11 cellular contexts compared by ENCODE assay signal in genomic region chr16:1980026-1980769, GRCh38. TPM values are rescaled to one million over a fixed set of nuclear protein-coding genes. Genes with fewer than 3 reads are reported as not detected.
DNase-seq lines count a peak whose midpoint lies in the region; ATAC-seq, FAIRE-seq and TF ChIP-seq lines count a peak whose summit lies in the region.
"Had no signal": no experiment of that assay in that cellular context is flagged by ENCODE, and none has a peak within 500 bp of the region (broad histone marks: within the 10 kb centered on the region; RNA-seq: fewer than 3 reads in every experiment).

No MANE protein-coding gene starts in this region.

- H3K27me3 ChIP-seq in bronchial epithelial cell (ENCODE audit: control insufficient read depth, insufficient read depth, low read length) (peaks cover 5% of the 10 kb centered on the region), trophoblast cell (ENCODE audit: insufficient read depth, low read length) (peaks cover 37% of the 10 kb centered on the region)

- H3K9ac ChIP-seq in trophoblast cell (ENCODE audit: low read length), result no peak overlapping the region

- H3K79me1 ChIP-seq in trophoblast cell (ENCODE audit: low read length), result peaks cover 8% of the 10 kb centered on the region

- FAIRE-seq in bronchial epithelial cell (lab: Jason Lieb, UNC), result no peak

- no peak overlapping the region for H3K27ac ChIP-seq in trophoblast cell (ENCODE audit: low read depth, low read length)

- H3K9me3 ChIP-seq in trophoblast cell (ENCODE audit: insufficient read depth, low read depth, low read length), result peaks cover 8% of the 10 kb centered on the region

- H3K23ac ChIP-seq in trophoblast cell (ENCODE audit: low read length), result no peak overlapping the region

- TF ChIP-seq CTCF in bronchial epithelial cell (IDR thresholded peaks at IDR 0.05; ENCODE audit: insufficient read depth, low read length, severe bottlenecking), result no peak

- H3K4me2 ChIP-seq in trophoblast cell (ENCODE audit: low read length), result peak overlapping the region; percentile 66

- peak; percentile 47 for DNase-seq in NCI-H748 (lab: John Stamatoyannopoulos, UW; ENCODE audit: unreplicated experiment)
- no peak for DNase-seq in NCI-H748 treated with DMSO at 0.1 percent for 48 hours (lab: John Stamatoyannopoulos, UW)
- no peak for DNase-seq in bronchial epithelial cell (ENCODE audit: low read depth)
- peak in 1 of 2 donors; percentile 42 for DNase-seq in trophoblast cell
- no peak for DNase-seq in mucosa of gallbladder (ENCODE audit: low spot score)
- DNase-seq: activated CD4-positive, alpha-beta memory T cell treated with anti-CD3 and anti-CD28 coated beads, Interleukin-2, amount 10 ng/mL, durations not matched to agents 7 days and 5 days; kidney glomerular epithelial cell had no signal

- H4K12ac ChIP-seq in trophoblast cell (ENCODE audit: low read depth, low read length), result no peak overlapping the region

- peaks cover 15 to 22% of the 10 kb centered on the region in 2 experiments for H3K4me1 ChIP-seq in trophoblast cell (ENCODE audit: control insufficient read depth in 1 of 2, insufficient read depth in 2 of 2, low read length in 2 of 2)

- no peak overlapping the region for H3K4ac ChIP-seq in trophoblast cell (ENCODE audit: low read depth, low read length)

- H3K36me3 ChIP-seq in bronchial epithelial cell (ENCODE audit: control insufficient read depth, insufficient read depth, low read length), result peaks cover 14% of the 10 kb centered on the region
- peaks cover 33% of the 10 kb centered on the region in 2 experiments for H3K36me3 ChIP-seq in trophoblast cell (ENCODE audit: control insufficient read depth in 1 of 2, insufficient read depth in 2 of 2, low read length in 2 of 2)

- H2BK120ac ChIP-seq in trophoblast cell (ENCODE audit: insufficient read depth, low read length, poor library complexity), result no peak overlapping the region

- no peak overlapping the region for H2BK12ac ChIP-seq in trophoblast cell (ENCODE audit: low read length)

- no peak for ATAC-seq in GM21367 (IDR thresholded peaks at IDR 0.05; ENCODE audit: unreplicated experiment)

- H4K8ac ChIP-seq in trophoblast cell (ENCODE audit: low read depth, low read length), result no peak overlapping the region

- no peak overlapping the region for H2AFZ ChIP-seq in trophoblast cell (ENCODE audit: insufficient read depth, low read length, poor library complexity)

- H3K14ac ChIP-seq in trophoblast cell (ENCODE audit: low read length), result no peak overlapping the region

- H4K91ac ChIP-seq in trophoblast cell (ENCODE audit: low read depth, low read length), result no peak overlapping the region

- H2BK5ac ChIP-seq in trophoblast cell (ENCODE audit: low read depth, low read length, poor library complexity), result no peak overlapping the region

- H3K79me2 ChIP-seq in trophoblast cell (ENCODE audit: control insufficient read depth, insufficient read depth, low read length, poor library complexity), result peaks cover 2% of the 10 kb centered on the region

- H3K4me3 ChIP-seq in bronchial epithelial cell (ENCODE audit: low read depth, low read length), result peak overlapping the region; percentile 50
- no peak overlapping the region for H3K4me3 ChIP-seq in trophoblast cell (ENCODE audit: low read depth, low read length)

- WGBS in trophoblast cell (ENCODE audit: extremely low coverage, insufficient coverage, insufficient read length), result no CpG with 5 or more reads among the region's 53 CpGs

- H3K18ac ChIP-seq in trophoblast cell (ENCODE audit: low read length), result no peak overlapping the region

- H2AK5ac ChIP-seq in trophoblast cell (ENCODE audit: low read length), result no peak overlapping the region

RNA-seq across cellular contexts. Expression of gene NOXO1, which starts 1.1 kb away (rescaled TPM):
- total RNA-seq in bronchial epithelial cell (1.6 and 2.0 TPM in 2 replicates), mucosa of gallbladder (2.7 TPM)
- 0.37 and 0.38 TPM in 2 replicates for polyA plus RNA-seq in trophoblast cell (2013)
- total RNA-seq: HT1080, posterior vena cava, SK-MEL-5 had no signal

RNA-seq across cellular contexts. Expression of gene GFER, which starts 3.8 kb away (rescaled TPM):
- total RNA-seq in bronchial epithelial cell, result 16.1 and 18.4 TPM in 2 replicates
- polyA plus RNA-seq in trophoblast cell (2013), result 38.2 and 39.4 TPM in 2 replicates
- total RNA-seq in mucosa of gallbladder, result 34.3 TPM

RNA-seq across cellular contexts. Expression of gene TBL3, which starts 8.3 kb away (rescaled TPM):
- total RNA-seq in bronchial epithelial cell, result 38.5 and 44.5 TPM in 2 replicates
- 22.0 and 22.9 TPM in 2 replicates for polyA plus RNA-seq in trophoblast cell (2013)
- total RNA-seq in mucosa of gallbladder, result 32.5 TPM

RNA-seq across cellular contexts. Expression of gene SYNGR3, which starts 9.6 kb away (rescaled TPM):
- 2.9 and 5.2 TPM in 2 replicates for total RNA-seq in bronchial epithelial cell
- polyA plus RNA-seq in trophoblast cell (2013), result 1.2 and 1.3 TPM in 2 replicates
- total RNA-seq in mucosa of gallbladder, result 1.4 TPM

RNA-seq across cellular contexts. Expression of gene RNF151, which starts 13.5 kb away (rescaled TPM):
- total RNA-seq in bronchial epithelial cell (not detected in 2 replicates), mucosa of gallbladder (not detected)
- not detected in 2 replicates for polyA plus RNA-seq in trophoblast cell (2013)
- total RNA-seq: activated CD4-positive, alpha-beta memory T cell treated with anti-CD3 and anti-CD28 coated beads, Interleukin-2, amount 10 ng/mL, durations not matched to agents 7 days and 5 days; HT1080; posterior vena cava; SK-MEL-5 had no signal
